In the genomic region with DNA sequence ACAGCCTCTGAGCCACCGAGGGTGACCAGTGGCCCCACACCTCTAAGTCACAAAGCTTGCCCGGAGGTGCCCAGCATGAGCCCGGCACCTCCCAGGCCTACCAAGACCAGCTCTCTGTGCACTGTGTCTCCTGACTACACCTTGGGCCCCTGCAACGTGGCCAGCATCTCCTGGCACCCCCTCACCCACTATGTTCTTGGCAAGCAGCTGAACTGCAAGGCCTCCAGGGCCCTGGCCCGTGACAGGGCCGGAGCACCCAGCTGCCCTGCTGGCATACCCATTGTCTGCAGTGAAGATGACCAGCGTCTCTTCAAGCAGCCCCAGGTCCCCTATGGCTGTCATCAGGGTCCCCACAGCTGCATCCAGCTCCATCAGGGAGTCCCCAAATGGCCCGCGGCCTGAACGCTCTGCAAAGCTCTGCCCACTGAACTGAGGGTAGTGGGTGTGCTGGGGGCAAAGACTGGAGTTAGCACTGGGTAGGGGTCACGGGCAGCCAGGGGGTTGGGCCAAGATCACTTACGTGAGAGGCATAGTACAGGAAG, we compare ENCODE assay signal across 1 cellular context.
TF ChIP-seq lines count a peak whose summit lies in the region.

No MANE protein-coding gene starts in this region.

TF ChIP-seq in HepG2, 621 proteins besides CTCF, POLR2A, EP300 and RAD21:
- no peak for TF ChIP-seq ZNF572 (CRISPR knock-in tag; IDR thresholded peaks at IDR 0.05)
